1 cellular context compared by ENCODE assay signal in genomic region chr1:248873993-248874671, GRCh38.
TF ChIP-seq lines count a peak whose summit lies in the region.

No MANE protein-coding gene starts in this region.

TF ChIP-seq in HEK293, 187 proteins besides CTCF, POLR2A, EP300 and RAD21 (continued from another document):
- TF ChIP-seq, protein P1, sequence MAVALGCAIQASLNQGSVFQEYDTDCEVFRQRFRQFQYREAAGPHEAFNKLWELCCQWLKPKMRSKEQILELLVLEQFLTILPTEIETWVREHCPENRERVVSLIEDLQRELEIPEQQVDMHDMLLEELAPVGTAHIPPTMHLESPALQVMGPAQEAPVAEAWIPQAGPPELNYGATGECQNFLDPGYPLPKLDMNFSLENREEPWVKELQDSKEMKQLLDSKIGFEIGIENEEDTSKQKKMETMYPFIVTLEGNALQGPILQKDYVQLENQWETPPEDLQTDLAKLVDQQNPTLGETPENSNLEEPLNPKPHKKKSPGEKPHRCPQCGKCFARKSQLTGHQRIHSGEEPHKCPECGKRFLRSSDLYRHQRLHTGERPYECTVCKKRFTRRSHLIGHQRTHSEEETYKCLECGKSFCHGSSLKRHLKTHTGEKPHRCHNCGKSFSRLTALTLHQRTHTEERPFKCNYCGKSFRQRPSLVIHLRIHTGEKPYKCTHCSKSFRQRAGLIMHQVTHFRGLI (tag by site-specific recombination; IDR thresholded peaks at IDR 0.05): no peak
- TF ChIP-seq ZNF660 (tag by site-specific recombination; IDR thresholded peaks at IDR 0.05): 0 out of 2 replicates have a peak, but pooled peaks have one; percentile 18
- TF ChIP-seq ZNF433 (tag by site-specific recombination; IDR thresholded peaks at IDR 0.05; ENCODE audit: low read depth): no peak
- no peak for TF ChIP-seq ZNF394 (tag by site-specific recombination; IDR thresholded peaks at IDR 0.05; ENCODE audit: borderline replicate concordance)
- no peak for TF ChIP-seq ZNF202 (tag by site-specific recombination; IDR thresholded peaks at IDR 0.05; ENCODE audit: borderline replicate concordance)
- TF ChIP-seq TCF7L2 (IDR thresholded peaks at IDR 0.05; ENCODE audit: borderline replicate concordance, low read depth, low read length): no peak
- TF ChIP-seq ZNF366 (tag by site-specific recombination; conservative IDR thresholded peaks at IDR 0.05): peak; percentile 53
- TF ChIP-seq ZNF138 (tag by site-specific recombination; IDR thresholded peaks at IDR 0.05; ENCODE audit: borderline replicate concordance): no peak
- no peak for TF ChIP-seq ZNF398 (tag by site-specific recombination; IDR thresholded peaks at IDR 0.05)
- peak; percentile 15; the same call in 1 of the 2 replicates for TF ChIP-seq GLIS1 (tag by site-specific recombination; IDR thresholded peaks at IDR 0.05)
- peak; percentile 67; the same call in 1 of the 2 replicates for TF ChIP-seq ZBTB21 (tag by site-specific recombination; IDR thresholded peaks at IDR 0.05)
- TF ChIP-seq ATF2 (tag by site-specific recombination; IDR thresholded peaks at IDR 0.05; ENCODE audit: low read depth): peak; percentile 36; the same call in 1 of the 2 replicates
- no peak for TF ChIP-seq ZNF214 (tag by site-specific recombination; IDR thresholded peaks at IDR 0.05; ENCODE audit: borderline replicate concordance)
- TF ChIP-seq ZNF544 (tag by site-specific recombination; IDR thresholded peaks at IDR 0.05): no peak
- no peak for TF ChIP-seq ZBTB8A (tag by site-specific recombination; IDR thresholded peaks at IDR 0.05)
TF ChIP-seq in HEK293: peak in this region for 10.
